9 cellular contexts compared by ENCODE assay signal in the genomic region with DNA sequence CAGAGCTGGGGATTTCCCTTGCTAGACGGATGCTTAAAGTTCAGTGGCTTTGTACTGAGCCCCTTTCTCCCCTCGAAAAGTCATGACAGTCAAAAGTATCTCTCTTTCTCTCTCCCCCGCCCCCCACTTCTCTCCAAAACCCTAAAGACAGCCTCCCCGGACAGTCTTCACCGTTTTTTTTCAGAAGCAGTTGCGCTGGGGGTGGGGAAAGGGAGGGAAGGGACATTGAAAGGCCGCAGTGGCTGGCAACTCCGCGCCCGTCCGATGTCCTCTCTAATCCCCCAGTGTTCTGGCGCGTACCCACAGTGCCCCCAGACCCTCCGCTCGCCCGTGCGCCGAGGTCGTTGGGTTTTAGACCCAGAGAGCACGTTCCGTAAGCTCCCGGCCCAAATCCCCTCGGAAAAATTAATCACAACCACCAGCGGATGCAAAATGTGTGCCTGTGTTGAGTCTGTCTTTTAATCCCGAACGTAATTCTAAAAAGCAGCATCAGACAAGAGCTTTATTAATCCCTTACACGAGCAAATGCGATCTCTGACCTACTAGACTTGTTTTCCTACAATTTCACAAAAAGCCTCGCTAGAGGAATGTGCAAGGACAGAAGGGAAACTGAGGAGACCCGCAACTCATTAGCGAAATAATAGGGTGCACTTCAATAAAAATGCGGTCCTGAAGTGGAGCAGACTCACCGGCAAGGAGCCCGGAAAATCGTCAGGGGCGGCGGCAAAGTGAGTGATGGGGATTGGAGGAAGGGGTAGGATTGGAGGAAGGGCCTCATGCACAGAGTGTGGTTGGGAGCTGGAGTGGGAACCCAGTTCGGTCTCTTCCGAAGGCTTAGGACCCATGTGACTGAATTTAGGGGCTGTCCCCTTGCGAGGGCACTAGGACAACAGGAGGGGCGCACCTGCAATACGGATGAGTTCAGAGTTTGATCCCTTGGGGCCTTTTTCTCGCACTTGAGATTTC. TPM values are rescaled to one million over a fixed set of nuclear protein-coding genes. Genes with fewer than 3 reads are reported as not detected.
DNase-seq lines count a peak whose midpoint lies in the region; ATAC-seq, FAIRE-seq and TF ChIP-seq lines count a peak whose summit lies in the region.
"Had no signal": no experiment of that assay in that cellular context is flagged by ENCODE, and none has a peak within 500 bp of the region (broad histone marks: within the 10 kb centered on the region; RNA-seq: fewer than 3 reads in every experiment).

No MANE protein-coding gene starts in this region.

- POLR2A ChIA-PET in HEK293 (lab: Yijun Ruan, JAX): interaction anchor here (1.4 kb wide), 1 partner anchor 112 kb away, joined by 4 read pairs; the partner anchor contains the start of gene ANTXR2

- dilution Hi-C loops in keratinocyte (cut with MboI; ENCODE audit: extremely low pct_ligation_motif_present, low sequenced_read_pairs): no loop called here

- H3K27me3 Mint-ChIP-seq in activated naive CD8-positive, alpha-beta T cell: no peaks in the 10 kb centered on the region

- no peaks in the 10 kb centered on the region for H3K9me3 ChIP-seq in HEK293 (ENCODE audit: control insufficient read depth, insufficient read depth, low read depth, low read length)
- H3K9me3 ChIP-seq in keratinocyte (ENCODE audit: control insufficient read depth, low read depth, low read length): no peaks in the 10 kb centered on the region
- no peaks in the 10 kb centered on the region for H3K9me3 ChIP-seq in subcutaneous abdominal adipose tissue (ENCODE audit: control insufficient read depth in 5 of 5, low read length in 5 of 5)
- H3K9me3 ChIP-seq: pancreas had no signal

- H3K4me1 Mint-ChIP-seq in activated naive CD8-positive, alpha-beta T cell (ENCODE audit: low read depth): peaks cover 51% of the 10 kb centered on the region

- H3K27me3 ChIP-seq in keratinocyte (ENCODE audit: control insufficient read depth, extremely low read depth, insufficient read depth, low read length) (peaks cover 7% of the 10 kb centered on the region), subcutaneous abdominal adipose tissue (ENCODE audit: control insufficient read depth in 5 of 5, insufficient read depth in 4 of 5, low read length in 5 of 5) (peaks cover 11 to 43% (median 38%) of the 10 kb centered on the region in 5 donors)

- H3K27ac Mint-ChIP-seq in activated naive CD8-positive, alpha-beta T cell: peak overlapping the region; percentile 98

- no peaks in the 10 kb centered on the region for H4K20me1 ChIP-seq in keratinocyte (ENCODE audit: control insufficient read depth, extremely low read depth, insufficient read depth, low read length)

- H3K36me3 ChIP-seq in HEK293 (ENCODE audit: control insufficient read depth in 2 of 2, insufficient read depth in 1 of 2, low read length in 2 of 2) (no peaks in the 10 kb centered on the region), keratinocyte (ENCODE audit: control insufficient read depth in 2 of 2, extremely low read depth in 1 of 2, insufficient read depth in 2 of 2, low read length in 2 of 2) (peaks cover 0 to 4% of the 10 kb centered on the region in 2 experiments), subcutaneous abdominal adipose tissue (ENCODE audit: control insufficient read depth in 5 of 5, insufficient read depth in 5 of 5, low read length in 5 of 5) (no peaks in the 10 kb centered on the region)
- H3K36me3 ChIP-seq: pancreas had no signal

- DNase-seq in AML-193 (lab: John Stamatoyannopoulos, UW): peak; percentile 29 to 52
- DNase-seq in keratinocyte (ENCODE audit: low read depth, low spot score): no peak
- DNase-seq in iPS-NIHi11 (ENCODE audit: low spot score): no peak

- no peaks in the 10 kb centered on the region for H3K9me1 ChIP-seq in keratinocyte (ENCODE audit: control insufficient read depth, extremely low read depth, insufficient read depth, low read length)

- H3K9me3 Mint-ChIP-seq in activated naive CD8-positive, alpha-beta T cell (ENCODE audit: low read depth): peaks cover 5% of the 10 kb centered on the region

- H3K4me3 Mint-ChIP-seq in activated naive CD8-positive, alpha-beta T cell: peak overlapping the region; percentile 94

- CTCF ChIA-PET in HEK293 (lab: Yijun Ruan, JAX): interaction anchor here (0.6 to 2.1 kb wide), 13 partner anchors 17 to 736 kb away, joined by 3 to 8 read pairs (median 3); no protein-coding TSS in a partner anchor

- peak; percentile 34 for FAIRE-seq in keratinocyte (lab: Jason Lieb, UNC)
- FAIRE-seq: pancreas had no signal

- peaks cover 9% of the 10 kb centered on the region for H3K79me2 ChIP-seq in keratinocyte (ENCODE audit: control insufficient read depth, insufficient read depth, low read length)

- H3K9ac ChIP-seq in keratinocyte (ENCODE audit: control insufficient read depth, extremely low read depth, insufficient read depth, low read length): peak overlapping the region; percentile 77
- H3K9ac ChIP-seq in subcutaneous abdominal adipose tissue (ENCODE audit: low read length in 5 of 5): peak overlapping the region in 4 of 5 donors; percentile 39 to 77 (median 62)

- H2AFZ ChIP-seq in keratinocyte (ENCODE audit: control insufficient read depth, low read length): peak overlapping the region; percentile 87

- peak overlapping the region; percentile 79 for H3K4me2 ChIP-seq in keratinocyte (ENCODE audit: control insufficient read depth, extremely low read depth, insufficient read depth, low read depth, low read length)

- H3K27ac ChIP-seq in HEK293 (ENCODE audit: extremely low read depth, low read depth, low read length): no peak overlapping the region
- peak overlapping the region; percentile 71 for H3K27ac ChIP-seq in keratinocyte (ENCODE audit: control insufficient read depth, insufficient read depth, low read length)
- peak overlapping the region; percentile 46 for H3K27ac ChIP-seq in subcutaneous abdominal adipose tissue (ENCODE audit: low read depth, low read length)
- H3K27ac ChIP-seq: pancreas had no signal

- H3K4me1 ChIP-seq in HEK293 (ENCODE audit: control insufficient read depth, insufficient read depth, low read length) (no peaks in the 10 kb centered on the region), keratinocyte (ENCODE audit: control insufficient read depth, extremely low read depth, insufficient read depth, low read length) (peaks cover 38% of the 10 kb centered on the region), subcutaneous abdominal adipose tissue (ENCODE audit: control insufficient read depth in 5 of 5, insufficient read depth in 5 of 5, low read length in 5 of 5) (peaks cover 4 to 35% (median 33%) of the 10 kb centered on the region in 5 donors)

- H3K4me3 ChIP-seq in HEK293 (ENCODE audit: low read depth, low read length): peak overlapping the region; percentile 53
- peak overlapping the region; percentile 56 to 100 (median 92) for H3K4me3 ChIP-seq in keratinocyte (ENCODE audit: control insufficient read depth in 2 of 3, extremely low read depth in 1 of 3, insufficient read depth in 2 of 3, low read depth in 1 of 3, low read length in 3 of 3)
- peak overlapping the region; percentile 71 to 92 (median 79) for H3K4me3 ChIP-seq in subcutaneous abdominal adipose tissue (ENCODE audit: low read depth in 1 of 5, low read length in 5 of 5)

- TF ChIP-seq CTCF in HEK293 (tag by site-specific recombination; IDR thresholded peaks at IDR 0.05): no peak
- TF ChIP-seq CTCF in keratinocyte (optimal IDR thresholded peaks at IDR 0.05 in 1 of 3, IDR thresholded peaks at IDR 0.05 in 1 of 3, conservative IDR thresholded peaks at IDR 0.05 in 1 of 3; ENCODE audit: extremely low read depth in 1 of 3, insufficient read depth in 2 of 3, low read length in 3 of 3): no peak

- peaks cover 2% of the 10 kb centered on the region for H3K36me3 Mint-ChIP-seq in activated naive CD8-positive, alpha-beta T cell

- no peak for ATAC-seq in HG03095 (IDR thresholded peaks at IDR 0.05; ENCODE audit: unreplicated experiment)
- ATAC-seq in GM18861 (IDR thresholded peaks at IDR 0.05; ENCODE audit: unreplicated experiment): no peak

TF ChIP-seq in HEK293, 187 proteins besides CTCF, POLR2A, EP300 and RAD21 (continues in another document):
- TF ChIP-seq ZNF211 (tag by site-specific recombination; IDR thresholded peaks at IDR 0.05; ENCODE audit: low read depth): no peak
- no peak for TF ChIP-seq REST (tag by site-specific recombination; IDR thresholded peaks at IDR 0.05)
- no peak for TF ChIP-seq ZNF777 (tag by site-specific recombination; IDR thresholded peaks at IDR 0.05; ENCODE audit: borderline replicate concordance)
- TF ChIP-seq HOXA7 (CRISPR knock-in tag; IDR thresholded peaks at IDR 0.05; ENCODE audit: borderline replicate concordance): no peak
- no peak for TF ChIP-seq ZNF140 (tag by site-specific recombination; IDR thresholded peaks at IDR 0.05)
- no peak for TF ChIP-seq ZNF324 (tag by site-specific recombination; IDR thresholded peaks at IDR 0.05)

RNA-seq across cellular contexts. Expression of gene PRDM8, which starts 12.2 kb away (rescaled TPM):
- 3.1 to 4.3 TPM (median 3.5 TPM) in 3 replicates for polyA plus RNA-seq in keratinocyte
- not detected for polyA plus RNA-seq in keratinocyte (2011; ENCODE audit: low read depth)
- polyA plus RNA-seq in keratinocyte (2011; cell fraction: cytosol; rRNA removed): 1.9 and 2.0 TPM in 2 replicates
- polyA plus RNA-seq in keratinocyte (2011; cell fraction: nucleus; rRNA removed): 13.4 and 15.5 TPM in 2 replicates
- polyA plus RNA-seq in keratinocyte (2012; ENCODE audit: low replicate concordance): 0.37 and 5.1 TPM in 2 replicates
- 0.49 to 3.8 TPM (median 1.6 TPM) in 3 replicates for polyA minus RNA-seq in keratinocyte
- 2.7 TPM for polyA minus RNA-seq in keratinocyte (2011; cell fraction: cytosol; rRNA and poly(A)+ RNA removed)
- polyA minus RNA-seq in keratinocyte (2011; cell fraction: nucleus; rRNA and poly(A)+ RNA removed): 2.2 and 3.8 TPM in 2 replicates

Comparison
In these comparisons a context has a peak if more than half of its experiments do, and no peak if none do; other contexts are left out.
1. DNase-seq: peak in AML-193 (2 of 2); none in keratinocyte (single experiment) and iPS-NIHi11 (single experiment).
2. Peak in every context shown above with its lines, with median percentiles within 50 percentile points of each other: H3K4me3 ChIP-seq.